In genomic region chrX:121160987-121161386, GRCh38 we compare ENCODE assay signal across 11 cellular contexts.
DNase-seq lines count a peak whose midpoint lies in the region; ATAC-seq and TF ChIP-seq lines count a peak whose summit lies in the region.
"Had no signal": no experiment of that assay in that cellular context is flagged by ENCODE, and none has a peak within 500 bp of the region (broad histone marks: within the 10 kb centered on the region; RNA-seq: fewer than 3 reads in every experiment).

No MANE protein-coding gene starts in this region.

- no peaks in the 10 kb centered on the region for H3K36me3 Mint-ChIP-seq in activated naive CD8-positive, alpha-beta T cell treated with anti-CD3 and anti-CD28 coated beads, Interleukin-2, amount 50 U/mL, for 24 hours (ENCODE audit: low read depth)
- no peaks in the 10 kb centered on the region for H3K36me3 Mint-ChIP-seq in HFFc6 (ENCODE audit: low read depth)

- no peak for DNase-seq in activated naive CD8-positive, alpha-beta T cell treated with anti-CD3 and anti-CD28 coated beads, Interleukin-2, amount 50 U/mL, for 24 hours
- DNase-seq in NOMO-1 treated with DMSO at 0.1 percent for 48 hours (lab: John Stamatoyannopoulos, UW; ENCODE audit: unreplicated experiment) (no peak), HFFc6 (no peak), C1 segment of cervical spinal cord (lab: John Stamatoyannopoulos, UW) (no peak), SKM-1 treated with dmso at 0.1 percent for 144 hours (lab: John Stamatoyannopoulos, UW; ENCODE audit: unreplicated experiment) (no peak)
- DNase-seq: esophagus squamous epithelium, Peyer's patch had no signal

- H3K4me1 Mint-ChIP-seq in activated naive CD8-positive, alpha-beta T cell treated with anti-CD3 and anti-CD28 coated beads, Interleukin-2, amount 50 U/mL, for 24 hours: peaks cover 25% of the 10 kb centered on the region
- H3K4me1 Mint-ChIP-seq in HFFc6 (ENCODE audit: low read depth): no peaks in the 10 kb centered on the region

- no peak for TF ChIP-seq CTCF in HFFc6 (IDR thresholded peaks at IDR 0.05)

- ATAC-seq in GM18502 (IDR thresholded peaks at IDR 0.05; ENCODE audit: poor library complexity, unreplicated experiment): peak; percentile 82
- peak; percentile 77 for ATAC-seq in GM19455 (IDR thresholded peaks at IDR 0.05; ENCODE audit: unreplicated experiment)
- ATAC-seq in HG03066 (IDR thresholded peaks at IDR 0.05; ENCODE audit: low read depth, unreplicated experiment): peak; percentile 81
- peak; percentile 43 for ATAC-seq in activated naive CD8-positive, alpha-beta T cell treated with anti-CD3 and anti-CD28 coated beads, Interleukin-2, amount 50 U/mL, for 24 hours
- ATAC-seq: HepG2 had no signal

- H3K4me3 Mint-ChIP-seq in activated naive CD8-positive, alpha-beta T cell treated with anti-CD3 and anti-CD28 coated beads, Interleukin-2, amount 50 U/mL, for 24 hours: peak overlapping the region; percentile 40
- no peak overlapping the region for H3K4me3 Mint-ChIP-seq in HFFc6

- H3K27me3 Mint-ChIP-seq in activated naive CD8-positive, alpha-beta T cell treated with anti-CD3 and anti-CD28 coated beads, Interleukin-2, amount 50 U/mL, for 24 hours: peaks cover 2% of the 10 kb centered on the region
- H3K27me3 Mint-ChIP-seq in HFFc6 (ENCODE audit: insufficient read depth): no peaks in the 10 kb centered on the region; the same call in 1 of the 2 replicates

- no peaks in the 10 kb centered on the region for H3K9me3 Mint-ChIP-seq in activated naive CD8-positive, alpha-beta T cell treated with anti-CD3 and anti-CD28 coated beads, Interleukin-2, amount 50 U/mL, for 24 hours
- H3K9me3 Mint-ChIP-seq in HFFc6: no peaks in the 10 kb centered on the region; the same call in 1 of the 2 replicates

- peak overlapping the region; percentile 89 for H3K27ac Mint-ChIP-seq in activated naive CD8-positive, alpha-beta T cell treated with anti-CD3 and anti-CD28 coated beads, Interleukin-2, amount 50 U/mL, for 24 hours
- H3K27ac Mint-ChIP-seq in HFFc6: no peak overlapping the region
